ENCODE assay signal across 1 cellular context in the genomic region with DNA sequence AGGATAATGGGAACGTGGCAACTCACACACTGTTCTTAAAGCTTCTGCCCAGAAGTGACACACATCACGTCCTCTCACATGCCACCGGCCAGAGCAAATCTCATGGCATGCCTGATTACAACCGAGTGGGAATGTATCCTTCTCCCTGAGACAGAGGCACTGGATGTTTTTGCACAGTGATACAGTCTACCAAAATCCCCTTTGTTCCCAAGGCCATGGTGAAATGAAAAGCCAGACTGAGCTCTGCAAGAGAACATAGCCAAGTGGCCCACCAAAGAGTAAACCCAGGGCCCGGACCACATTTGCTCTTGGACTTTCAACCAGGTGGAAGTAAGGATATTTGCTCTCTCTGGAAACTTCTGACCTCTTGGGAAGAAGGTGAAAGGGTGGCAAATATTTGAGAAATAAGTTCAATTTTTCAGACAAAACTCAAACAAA.
TF ChIP-seq lines count a peak whose summit lies in the region.

No MANE protein-coding gene starts in this region.

TF ChIP-seq in HepG2, 621 proteins besides CTCF, POLR2A, EP300 and RAD21 (continued from another document and continues in another):
- TF ChIP-seq, protein P1, sequence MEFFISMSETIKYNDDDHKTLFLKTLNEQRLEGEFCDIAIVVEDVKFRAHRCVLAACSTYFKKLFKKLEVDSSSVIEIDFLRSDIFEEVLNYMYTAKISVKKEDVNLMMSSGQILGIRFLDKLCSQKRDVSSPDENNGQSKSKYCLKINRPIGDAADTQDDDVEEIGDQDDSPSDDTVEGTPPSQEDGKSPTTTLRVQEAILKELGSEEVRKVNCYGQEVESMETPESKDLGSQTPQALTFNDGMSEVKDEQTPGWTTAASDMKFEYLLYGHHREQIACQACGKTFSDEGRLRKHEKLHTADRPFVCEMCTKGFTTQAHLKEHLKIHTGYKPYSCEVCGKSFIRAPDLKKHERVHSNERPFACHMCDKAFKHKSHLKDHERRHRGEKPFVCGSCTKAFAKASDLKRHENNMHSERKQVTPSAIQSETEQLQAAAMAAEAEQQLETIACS (CRISPR knock-in tag; IDR thresholded peaks at IDR 0.05) = no peak
- TF ChIP-seq ZNF557 (CRISPR knock-in tag; IDR thresholded peaks at IDR 0.05) = no peak
- TF ChIP-seq, protein P2, sequence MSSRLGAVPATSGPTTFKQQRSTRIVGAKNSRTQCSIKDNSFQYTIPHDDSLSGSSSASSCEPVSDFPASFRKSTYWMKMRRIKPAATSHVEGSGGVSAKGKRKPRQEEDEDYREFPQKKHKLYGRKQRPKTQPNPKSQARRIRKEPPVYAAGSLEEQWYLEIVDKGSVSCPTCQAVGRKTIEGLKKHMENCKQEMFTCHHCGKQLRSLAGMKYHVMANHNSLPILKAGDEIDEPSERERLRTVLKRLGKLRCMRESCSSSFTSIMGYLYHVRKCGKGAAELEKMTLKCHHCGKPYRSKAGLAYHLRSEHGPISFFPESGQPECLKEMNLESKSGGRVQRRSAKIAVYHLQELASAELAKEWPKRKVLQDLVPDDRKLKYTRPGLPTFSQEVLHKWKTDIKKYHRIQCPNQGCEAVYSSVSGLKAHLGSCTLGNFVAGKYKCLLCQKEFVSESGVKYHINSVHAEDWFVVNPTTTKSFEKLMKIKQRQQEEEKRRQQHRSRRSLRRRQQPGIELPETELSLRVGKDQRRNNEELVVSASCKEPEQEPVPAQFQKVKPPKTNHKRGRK (CRISPR knock-in tag; IDR thresholded peaks at IDR 0.05) = no peak
- no peak for TF ChIP-seq KDM1A (CRISPR knock-in tag; IDR thresholded peaks at IDR 0.05)
- no peak for TF ChIP-seq ZNF451 (CRISPR knock-in tag; IDR thresholded peaks at IDR 0.05)
- TF ChIP-seq CREM (IDR thresholded peaks at IDR 0.05) = peak; percentile 72
- no peak for TF ChIP-seq CREM (CRISPR knock-in tag; IDR thresholded peaks at IDR 0.05)
- no peak for TF ChIP-seq ZNF329 (CRISPR knock-in tag; IDR thresholded peaks at IDR 0.05; ENCODE audit: low read depth)
- TF ChIP-seq ZFY (CRISPR knock-in tag; IDR thresholded peaks at IDR 0.05) = no peak
- TF ChIP-seq ZNF558 (CRISPR knock-in tag; IDR thresholded peaks at IDR 0.05; ENCODE audit: borderline replicate concordance) = no peak
- TF ChIP-seq RFX3 (CRISPR knock-in tag; IDR thresholded peaks at IDR 0.05) = no peak
- TF ChIP-seq, protein P3, sequence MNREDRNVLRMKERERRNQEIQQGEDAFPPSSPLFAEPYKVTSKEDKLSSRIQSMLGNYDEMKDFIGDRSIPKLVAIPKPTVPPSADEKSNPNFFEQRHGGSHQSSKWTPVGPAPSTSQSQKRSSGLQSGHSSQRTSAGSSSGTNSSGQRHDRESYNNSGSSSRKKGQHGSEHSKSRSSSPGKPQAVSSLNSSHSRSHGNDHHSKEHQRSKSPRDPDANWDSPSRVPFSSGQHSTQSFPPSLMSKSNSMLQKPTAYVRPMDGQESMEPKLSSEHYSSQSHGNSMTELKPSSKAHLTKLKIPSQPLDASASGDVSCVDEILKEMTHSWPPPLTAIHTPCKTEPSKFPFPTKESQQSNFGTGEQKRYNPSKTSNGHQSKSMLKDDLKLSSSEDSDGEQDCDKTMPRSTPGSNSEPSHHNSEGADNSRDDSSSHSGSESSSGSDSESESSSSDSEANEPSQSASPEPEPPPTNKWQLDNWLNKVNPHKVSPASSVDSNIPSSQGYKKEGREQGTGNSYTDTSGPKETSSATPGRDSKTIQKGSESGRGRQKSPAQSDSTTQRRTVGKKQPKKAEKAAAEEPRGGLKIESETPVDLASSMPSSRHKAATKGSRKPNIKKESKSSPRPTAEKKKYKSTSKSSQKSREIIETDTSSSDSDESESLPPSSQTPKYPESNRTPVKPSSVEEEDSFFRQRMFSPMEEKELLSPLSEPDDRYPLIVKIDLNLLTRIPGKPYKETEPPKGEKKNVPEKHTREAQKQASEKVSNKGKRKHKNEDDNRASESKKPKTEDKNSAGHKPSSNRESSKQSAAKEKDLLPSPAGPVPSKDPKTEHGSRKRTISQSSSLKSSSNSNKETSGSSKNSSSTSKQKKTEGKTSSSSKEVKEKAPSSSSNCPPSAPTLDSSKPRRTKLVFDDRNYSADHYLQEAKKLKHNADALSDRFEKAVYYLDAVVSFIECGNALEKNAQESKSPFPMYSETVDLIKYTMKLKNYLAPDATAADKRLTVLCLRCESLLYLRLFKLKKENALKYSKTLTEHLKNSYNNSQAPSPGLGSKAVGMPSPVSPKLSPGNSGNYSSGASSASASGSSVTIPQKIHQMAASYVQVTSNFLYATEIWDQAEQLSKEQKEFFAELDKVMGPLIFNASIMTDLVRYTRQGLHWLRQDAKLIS (CRISPR knock-in tag; IDR thresholded peaks at IDR 0.05) = no peak
- TF ChIP-seq MTF2 (CRISPR knock-in tag; IDR thresholded peaks at IDR 0.05; ENCODE audit: borderline replicate concordance) = no peak
- no peak for TF ChIP-seq FOSL1 (CRISPR knock-in tag; IDR thresholded peaks at IDR 0.05; ENCODE audit: borderline replicate concordance)
- TF ChIP-seq, protein P4, sequence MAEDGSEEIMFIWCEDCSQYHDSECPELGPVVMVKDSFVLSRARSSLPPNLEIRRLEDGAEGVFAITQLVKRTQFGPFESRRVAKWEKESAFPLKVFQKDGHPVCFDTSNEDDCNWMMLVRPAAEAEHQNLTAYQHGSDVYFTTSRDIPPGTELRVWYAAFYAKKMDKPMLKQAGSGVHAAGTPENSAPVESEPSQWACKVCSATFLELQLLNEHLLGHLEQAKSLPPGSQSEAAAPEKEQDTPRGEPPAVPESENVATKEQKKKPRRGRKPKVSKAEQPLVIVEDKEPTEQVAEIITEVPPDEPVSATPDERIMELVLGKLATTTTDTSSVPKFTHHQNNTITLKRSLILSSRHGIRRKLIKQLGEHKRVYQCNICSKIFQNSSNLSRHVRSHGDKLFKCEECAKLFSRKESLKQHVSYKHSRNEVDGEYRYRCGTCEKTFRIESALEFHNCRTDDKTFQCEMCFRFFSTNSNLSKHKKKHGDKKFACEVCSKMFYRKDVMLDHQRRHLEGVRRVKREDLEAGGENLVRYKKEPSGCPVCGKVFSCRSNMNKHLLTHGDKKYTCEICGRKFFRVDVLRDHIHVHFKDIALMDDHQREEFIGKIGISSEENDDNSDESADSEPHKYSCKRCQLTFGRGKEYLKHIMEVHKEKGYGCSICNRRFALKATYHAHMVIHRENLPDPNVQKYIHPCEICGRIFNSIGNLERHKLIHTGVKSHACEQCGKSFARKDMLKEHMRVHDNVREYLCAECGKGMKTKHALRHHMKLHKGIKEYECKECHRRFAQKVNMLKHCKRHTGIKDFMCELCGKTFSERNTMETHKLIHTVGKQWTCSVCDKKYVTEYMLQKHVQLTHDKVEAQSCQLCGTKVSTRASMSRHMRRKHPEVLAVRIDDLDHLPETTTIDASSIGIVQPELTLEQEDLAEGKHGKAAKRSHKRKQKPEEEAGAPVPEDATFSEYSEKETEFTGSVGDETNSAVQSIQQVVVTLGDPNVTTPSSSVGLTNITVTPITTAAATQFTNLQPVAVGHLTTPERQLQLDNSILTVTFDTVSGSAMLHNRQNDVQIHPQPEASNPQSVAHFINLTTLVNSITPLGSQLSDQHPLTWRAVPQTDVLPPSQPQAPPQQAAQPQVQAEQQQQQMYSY (CRISPR knock-in tag; IDR thresholded peaks at IDR 0.05) = no peak
- no peak for TF ChIP-seq ZNF660 (CRISPR knock-in tag; IDR thresholded peaks at IDR 0.05; ENCODE audit: borderline replicate concordance, low read depth)
- TF ChIP-seq, protein P5, sequence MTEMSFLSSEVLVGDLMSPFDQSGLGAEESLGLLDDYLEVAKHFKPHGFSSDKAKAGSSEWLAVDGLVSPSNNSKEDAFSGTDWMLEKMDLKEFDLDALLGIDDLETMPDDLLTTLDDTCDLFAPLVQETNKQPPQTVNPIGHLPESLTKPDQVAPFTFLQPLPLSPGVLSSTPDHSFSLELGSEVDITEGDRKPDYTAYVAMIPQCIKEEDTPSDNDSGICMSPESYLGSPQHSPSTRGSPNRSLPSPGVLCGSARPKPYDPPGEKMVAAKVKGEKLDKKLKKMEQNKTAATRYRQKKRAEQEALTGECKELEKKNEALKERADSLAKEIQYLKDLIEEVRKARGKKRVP (CRISPR knock-in tag; IDR thresholded peaks at IDR 0.05) = peak in 1 of 2 experiments; percentile 20; a peak in 1 of 4 replicates
- peak; percentile 82 for TF ChIP-seq SKI (IDR thresholded peaks at IDR 0.05; ENCODE audit: partially characterized antibody)
- no peak for TF ChIP-seq CBFB (CRISPR knock-in tag; IDR thresholded peaks at IDR 0.05)
- TF ChIP-seq ZNF33A (CRISPR knock-in tag; IDR thresholded peaks at IDR 0.05; ENCODE audit: borderline replicate concordance) = no peak
- TF ChIP-seq, protein P6, sequence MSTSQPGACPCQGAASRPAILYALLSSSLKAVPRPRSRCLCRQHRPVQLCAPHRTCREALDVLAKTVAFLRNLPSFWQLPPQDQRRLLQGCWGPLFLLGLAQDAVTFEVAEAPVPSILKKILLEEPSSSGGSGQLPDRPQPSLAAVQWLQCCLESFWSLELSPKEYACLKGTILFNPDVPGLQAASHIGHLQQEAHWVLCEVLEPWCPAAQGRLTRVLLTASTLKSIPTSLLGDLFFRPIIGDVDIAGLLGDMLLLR (CRISPR knock-in tag; IDR thresholded peaks at IDR 0.05) = no peak
- TF ChIP-seq, protein P7, sequence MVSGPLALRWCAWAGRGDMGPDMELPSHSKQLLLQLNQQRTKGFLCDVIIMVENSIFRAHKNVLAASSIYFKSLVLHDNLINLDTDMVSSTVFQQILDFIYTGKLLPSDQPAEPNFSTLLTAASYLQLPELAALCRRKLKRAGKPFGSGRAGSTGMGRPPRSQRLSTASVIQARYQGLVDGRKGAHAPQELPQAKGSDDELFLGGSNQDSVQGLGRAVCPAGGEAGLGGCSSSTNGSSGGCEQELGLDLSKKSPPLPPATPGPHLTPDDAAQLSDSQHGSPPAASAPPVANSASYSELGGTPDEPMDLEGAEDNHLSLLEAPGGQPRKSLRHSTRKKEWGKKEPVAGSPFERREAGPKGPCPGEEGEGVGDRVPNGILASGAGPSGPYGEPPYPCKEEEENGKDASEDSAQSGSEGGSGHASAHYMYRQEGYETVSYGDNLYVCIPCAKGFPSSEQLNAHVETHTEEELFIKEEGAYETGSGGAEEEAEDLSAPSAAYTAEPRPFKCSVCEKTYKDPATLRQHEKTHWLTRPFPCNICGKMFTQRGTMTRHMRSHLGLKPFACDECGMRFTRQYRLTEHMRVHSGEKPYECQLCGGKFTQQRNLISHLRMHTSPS (CRISPR knock-in tag; IDR thresholded peaks at IDR 0.05; ENCODE audit: low read depth) = no peak
- TF ChIP-seq, protein P8, sequence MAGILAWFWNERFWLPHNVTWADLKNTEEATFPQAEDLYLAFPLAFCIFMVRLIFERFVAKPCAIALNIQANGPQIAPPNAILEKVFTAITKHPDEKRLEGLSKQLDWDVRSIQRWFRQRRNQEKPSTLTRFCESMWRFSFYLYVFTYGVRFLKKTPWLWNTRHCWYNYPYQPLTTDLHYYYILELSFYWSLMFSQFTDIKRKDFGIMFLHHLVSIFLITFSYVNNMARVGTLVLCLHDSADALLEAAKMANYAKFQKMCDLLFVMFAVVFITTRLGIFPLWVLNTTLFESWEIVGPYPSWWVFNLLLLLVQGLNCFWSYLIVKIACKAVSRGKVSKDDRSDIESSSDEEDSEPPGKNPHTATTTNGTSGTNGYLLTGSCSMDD (CRISPR knock-in tag; IDR thresholded peaks at IDR 0.05) = no peak
- no peak for TF ChIP-seq ZNF891 (CRISPR knock-in tag; IDR thresholded peaks at IDR 0.05)
- peak; percentile 67; the same call in 1 of the 2 replicates for TF ChIP-seq CCDC6 (CRISPR knock-in tag; IDR thresholded peaks at IDR 0.05)
- 0 out of 2 replicates have a peak, but pooled peaks have one; percentile 36 for TF ChIP-seq KAT8 (CRISPR knock-in tag; IDR thresholded peaks at IDR 0.05)
- TF ChIP-seq POLR2AphosphoS5 (IDR thresholded peaks at IDR 0.05; ENCODE audit: low read depth, low read length) = no peak
- TF ChIP-seq ZNF724P (CRISPR knock-in tag; IDR thresholded peaks at IDR 0.05; ENCODE audit: borderline replicate concordance) = no peak
- TF ChIP-seq, protein P9, sequence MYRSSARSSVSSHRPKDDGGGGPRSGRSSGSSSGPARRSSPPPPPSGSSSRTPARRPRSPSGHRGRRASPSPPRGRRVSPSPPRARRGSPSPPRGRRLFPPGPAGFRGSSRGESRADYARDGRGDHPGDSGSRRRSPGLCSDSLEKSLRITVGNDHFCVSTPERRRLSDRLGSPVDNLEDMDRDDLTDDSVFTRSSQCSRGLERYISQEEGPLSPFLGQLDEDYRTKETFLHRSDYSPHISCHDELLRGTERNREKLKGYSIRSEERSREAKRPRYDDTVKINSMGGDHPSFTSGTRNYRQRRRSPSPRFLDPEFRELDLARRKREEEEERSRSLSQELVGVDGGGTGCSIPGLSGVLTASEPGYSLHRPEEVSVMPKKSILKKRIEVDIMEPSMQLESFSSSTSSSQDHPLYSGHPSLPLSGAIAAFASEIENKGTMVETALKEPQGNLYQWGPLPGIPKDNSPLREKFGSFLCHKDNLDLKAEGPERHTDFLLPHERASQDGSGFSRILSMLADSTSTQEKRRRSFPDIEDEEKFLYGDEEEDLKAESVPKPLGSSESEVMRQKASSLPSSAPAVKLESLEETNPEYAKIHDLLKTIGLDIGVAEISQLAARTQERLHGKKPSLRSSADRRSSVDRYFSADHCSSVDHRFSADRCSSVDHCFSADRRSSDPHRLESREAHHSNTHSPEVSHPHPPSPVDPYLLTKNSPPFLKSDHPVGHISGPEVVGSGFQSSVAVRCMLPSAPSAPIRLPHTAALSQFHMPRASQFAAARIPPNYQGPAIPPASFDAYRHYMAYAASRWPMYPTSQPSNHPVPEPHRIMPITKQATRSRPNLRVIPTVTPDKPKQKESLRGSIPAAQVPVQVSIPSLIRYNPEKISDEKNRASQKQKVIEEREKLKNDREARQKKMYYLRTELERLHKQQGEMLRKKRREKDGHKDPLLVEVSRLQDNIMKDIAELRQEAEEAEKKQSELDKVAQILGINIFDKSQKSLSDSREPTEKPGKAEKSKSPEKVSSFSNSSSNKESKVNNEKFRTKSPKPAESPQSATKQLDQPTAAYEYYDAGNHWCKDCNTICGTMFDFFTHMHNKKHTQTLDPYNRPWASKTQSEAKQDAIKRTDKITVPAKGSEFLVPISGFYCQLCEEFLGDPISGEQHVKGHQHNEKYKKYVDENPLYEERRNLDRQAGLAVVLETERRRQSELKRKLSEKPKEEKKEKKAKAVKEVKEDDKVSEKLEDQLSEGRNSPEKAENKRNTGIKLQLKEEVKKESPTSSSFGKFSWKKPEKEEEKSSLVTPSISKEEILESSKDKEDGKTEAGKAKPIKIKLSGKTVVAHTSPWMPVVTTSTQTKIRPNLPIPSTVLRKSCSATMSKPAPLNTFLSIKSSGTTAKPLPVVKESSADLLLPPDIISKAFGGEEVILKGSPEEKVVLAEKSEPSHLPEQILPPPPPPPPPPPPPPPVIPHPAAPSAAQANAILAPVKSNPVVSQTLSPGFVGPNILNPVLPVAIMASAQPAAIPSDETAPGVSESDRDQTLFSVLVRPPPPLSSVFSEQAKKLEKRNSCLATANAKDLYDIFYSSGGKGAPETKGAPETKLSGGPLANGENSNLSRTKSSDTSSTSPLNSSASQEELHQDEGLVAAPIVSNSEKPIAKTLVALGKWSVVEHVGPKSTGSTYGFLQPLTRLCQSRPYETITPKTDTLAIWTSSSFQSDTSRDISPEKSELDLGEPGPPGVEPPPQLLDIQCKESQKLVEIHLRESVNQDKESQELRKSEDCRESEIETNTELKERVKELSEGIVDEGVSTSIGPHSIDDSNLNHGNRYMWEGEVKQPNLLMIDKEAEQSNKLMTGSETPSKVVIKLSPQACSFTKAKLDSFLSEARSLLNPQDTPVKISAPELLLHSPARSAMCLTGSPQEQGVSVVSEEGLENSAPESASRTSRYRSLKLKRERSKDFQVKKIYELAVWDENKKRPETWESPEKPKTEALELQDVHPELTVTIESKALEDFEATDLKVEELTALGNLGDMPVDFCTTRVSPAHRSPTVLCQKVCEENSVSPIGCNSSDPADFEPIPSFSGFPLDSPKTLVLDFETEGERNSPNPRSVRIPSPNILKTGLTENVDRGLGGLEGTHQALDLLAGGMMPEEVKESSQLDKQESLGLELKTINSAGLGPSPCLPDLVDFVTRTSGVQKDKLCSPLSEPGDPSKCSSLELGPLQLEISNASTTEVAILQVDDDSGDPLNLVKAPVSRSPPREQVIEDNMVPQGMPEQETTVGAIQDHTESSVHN (CRISPR knock-in tag; IDR thresholded peaks at IDR 0.05) = no peak
